8 cellular contexts compared by ENCODE assay signal in genomic region chr3:128487538-128487812, GRCh38. TPM values are rescaled to one million over a fixed set of nuclear protein-coding genes. Genes with fewer than 3 reads are reported as not detected.
DNase-seq lines count a peak whose midpoint lies in the region; ATAC-seq and TF ChIP-seq lines count a peak whose summit lies in the region.

No MANE protein-coding gene starts in this region.

- no peaks in the 10 kb centered on the region for H3K79me2 ChIP-seq in mammary epithelial cell (ENCODE audit: insufficient read depth, low read length)

- no TSS peak for BruUV-seq in mammary epithelial cell (replicated peaks; lab: Mats Ljungman, UMichigan)

- peaks cover 40 to 100% (median 85%) of the 10 kb centered on the region in 9 donors for H3K27me3 ChIP-seq in heart left ventricle
- peaks cover 78% of the 10 kb centered on the region for H3K27me3 ChIP-seq in mammary epithelial cell (ENCODE audit: insufficient read depth, low read length)
- peaks cover 75 to 80% of the 10 kb centered on the region in 2 donors for H3K27me3 ChIP-seq in mucosa of rectum (ENCODE audit: control insufficient read depth in 2 of 2, insufficient read depth in 2 of 2, low read length in 2 of 2)
- H3K27me3 ChIP-seq in uterus, result no peaks in the 10 kb centered on the region

- TF ChIP-seq POLR2A in heart left ventricle (IDR thresholded peaks at IDR 0.05) (no peak), uterus (IDR thresholded peaks at IDR 0.05) (no peak)

- CTCF ChIA-PET in mammary epithelial cell (lab: Charles Lee; ENCODE audit: low non-redundant PET), result no interaction called here

- no peaks in the 10 kb centered on the region for H3K9me3 ChIP-seq in heart left ventricle
- no peaks in the 10 kb centered on the region for H3K9me3 ChIP-seq in mammary epithelial cell (replicated peaks; ENCODE audit: insufficient read depth, low read length)
- no peaks in the 10 kb centered on the region for H3K9me3 ChIP-seq in mucosa of rectum (ENCODE audit: control insufficient read depth in 2 of 2, low read length in 2 of 2)
- no peaks in the 10 kb centered on the region for H3K9me3 ChIP-seq in uterus

- H3K4me1 ChIP-seq in heart left ventricle, result peaks cover 0 to 92% (median 53%) of the 10 kb centered on the region in 12 donors
- peaks cover 33% of the 10 kb centered on the region for H3K4me1 ChIP-seq in mammary epithelial cell (ENCODE audit: insufficient read depth, low read length)
- peaks cover 14 to 21% of the 10 kb centered on the region in 2 donors for H3K4me1 ChIP-seq in mucosa of rectum (ENCODE audit: control insufficient read depth in 2 of 2, insufficient read depth in 2 of 2, low read length in 2 of 2)
- H3K4me1 ChIP-seq in uterus, result peaks cover 0 to 21% of the 10 kb centered on the region in 2 donors

- H3K36me3 ChIP-seq in heart left ventricle, result peaks cover 0 to 26% (median 0%) of the 10 kb centered on the region in 9 donors
- no peaks in the 10 kb centered on the region for H3K36me3 ChIP-seq in mammary epithelial cell (ENCODE audit: insufficient read depth, low read length)
- H3K36me3 ChIP-seq in mucosa of rectum (ENCODE audit: control insufficient read depth in 2 of 2, insufficient read depth in 2 of 2, low read length in 2 of 2), result no peaks in the 10 kb centered on the region
- no peaks in the 10 kb centered on the region for H3K36me3 ChIP-seq in uterus

- TF ChIP-seq CTCF in heart left ventricle (IDR thresholded peaks at IDR 0.05), result no peak
- TF ChIP-seq CTCF in mammary epithelial cell (conservative IDR thresholded peaks at IDR 0.05 in 1 of 2, IDR thresholded peaks at IDR 0.05 in 1 of 2; ENCODE audit: extremely low read depth in 1 of 2, insufficient read depth in 1 of 2, low read depth in 1 of 2, low read length in 2 of 2), result no peak
- TF ChIP-seq CTCF in uterus (IDR thresholded peaks at IDR 0.05), result no peak

- H3K9ac ChIP-seq in mammary epithelial cell (ENCODE audit: insufficient read depth, low read length) (no peak overlapping the region), mucosa of rectum (ENCODE audit: low read depth in 1 of 2, low read length in 2 of 2) (peak overlapping the region in 1 of 2 donors; percentile 22)

- intact Hi-C loops in heart left ventricle (cut with DNase I) (loop anchor here in 5 of 10 donors (5.0 kb wide), 4 partner anchors 65 to 410 kb away; no protein-coding TSS in a partner anchor), cardiac septum (cut with DNase I) (no loop called here), mammary epithelial cell (cut with micrococcal nuclease) (no loop called here), uterus (cut with DNase I; ENCODE audit: low total_unique reads) (loop anchor here (5.0 kb wide), 1 partner anchor 310 kb away; no protein-coding TSS in a partner anchor)

- no peak for DNase-seq in heart left ventricle
- no peak for DNase-seq in cardiac septum (ENCODE audit: low spot score)
- no peak for DNase-seq in mammary epithelial cell
- no peak for DNase-seq in uterus
- no peak for DNase-seq in SIG-M5 treated with dmso at 0.1 percent for 504 hours (lab: John Stamatoyannopoulos, UW; ENCODE audit: unreplicated experiment)
- no peak for DNase-seq in putamen (ENCODE audit: low spot score)

- H4K20me1 ChIP-seq in mammary epithelial cell (ENCODE audit: insufficient read depth, low read length), result no peaks in the 10 kb centered on the region

- in situ Hi-C loops in mammary epithelial cell (cut with MboI; ENCODE audit: low sequenced_read_pairs in 2 of 2), result no loop called here

- WGBS in heart left ventricle, 4 donors, result 0 to 1% (median 1%) methylated on average over 9 to 18 of the region's 18 CpGs
- whole genome bisulfite sequencing in mammary epithelial cell (ENCODE audit: low coverage, missing lambda C conversion rate), result 0% methylated on average over 4 of the region's 18 CpGs

- ATAC-seq in heart left ventricle (no peak), HG03280 (IDR thresholded peaks at IDR 0.05; ENCODE audit: unreplicated experiment) (no peak)

- H3K4me2 ChIP-seq in mammary epithelial cell (ENCODE audit: insufficient read depth, low read depth, low read length), result peak overlapping the region; percentile 97

- H3K27ac ChIP-seq in heart left ventricle (peak overlapping the region; percentile 46 to 98 (median 91)), mammary epithelial cell (ENCODE audit: insufficient read depth, low read depth, low read length) (no peak overlapping the region), mucosa of rectum (ENCODE audit: low read depth in 2 of 2, low read length in 2 of 2) (no peak overlapping the region), uterus (peak overlapping the region; percentile 99 to 100)

- peak overlapping the region; percentile 59 to 84 (median 70) for H3K4me3 ChIP-seq in heart left ventricle
- peak overlapping the region; percentile 23 to 52 (median 50) for H3K4me3 ChIP-seq in mammary epithelial cell (replicated peaks in 1 of 3; ENCODE audit: insufficient read depth in 1 of 3, low read depth in 2 of 3, low read length in 3 of 3)
- peak overlapping the region; percentile 55 to 61 for H3K4me3 ChIP-seq in mucosa of rectum (ENCODE audit: low read length in 2 of 2)
- peak overlapping the region; percentile 56 to 98 for H3K4me3 ChIP-seq in uterus

- dilution Hi-C loops in mammary epithelial cell (cut with HindIII; ENCODE audit: low sequenced_read_pairs), result no loop called here

- peak overlapping the region; percentile 84 for H2AFZ ChIP-seq in mammary epithelial cell (ENCODE audit: low read depth, low read length)

RNA-seq across cellular contexts. Expression of gene GATA2, which starts 5.5 kb away (rescaled TPM):
- 10 to 100 TPM in 7 of 9 donors, 1 to 10 TPM in 2; 6.0 to 30.7 (median 12.3) TPM for total RNA-seq in heart left ventricle
- polyA plus RNA-seq in heart left ventricle, result 10 to 100 TPM; 16.8 to 18.2 TPM
- total RNA-seq in cardiac septum, result 15.6 TPM
- total RNA-seq in mammary epithelial cell, result not detected
- polyA plus RNA-seq in mammary epithelial cell, result 0.10 TPM
- not detected for polyA minus RNA-seq in mammary epithelial cell
- total RNA-seq in uterus, result 100 to 1,000 TPM in 1 of 4 donors, 10 to 100 TPM in 3; 30.9 to 171 (median 52.5) TPM

RNA-seq across cellular contexts. Expression of gene DNAJB8, which starts 20.8 kb away (rescaled TPM):
- total RNA-seq in heart left ventricle (not detected), cardiac septum (not detected), mammary epithelial cell (not detected), uterus (not detected)
- polyA plus RNA-seq in heart left ventricle (not detected), mammary epithelial cell (not detected)
- not detected for polyA minus RNA-seq in mammary epithelial cell

Comparison
In these comparisons a context has a peak if more than half of its experiments do, and no peak if none do; other contexts are left out.
1. H3K27ac ChIP-seq: peak in heart left ventricle (12 of 12) and uterus (2 of 2); none in mammary epithelial cell (single experiment) and mucosa of rectum (0 of 2).
2. RNA of gene GATA2, which starts 5.5 kb away (total RNA-seq): 30.9 to 171 TPM in uterus, 15.6 TPM in cardiac septum (single experiment) and 6.0 to 30.7 TPM in heart left ventricle; not detected in mammary epithelial cell; every median in the first group is over 4 times any median in the second.
3. Peak in every context shown above with its lines, with median percentiles within 50 percentile points of each other: H3K4me3 ChIP-seq.